ENCODE assay signal across 1 cellular context in the genomic region with DNA sequence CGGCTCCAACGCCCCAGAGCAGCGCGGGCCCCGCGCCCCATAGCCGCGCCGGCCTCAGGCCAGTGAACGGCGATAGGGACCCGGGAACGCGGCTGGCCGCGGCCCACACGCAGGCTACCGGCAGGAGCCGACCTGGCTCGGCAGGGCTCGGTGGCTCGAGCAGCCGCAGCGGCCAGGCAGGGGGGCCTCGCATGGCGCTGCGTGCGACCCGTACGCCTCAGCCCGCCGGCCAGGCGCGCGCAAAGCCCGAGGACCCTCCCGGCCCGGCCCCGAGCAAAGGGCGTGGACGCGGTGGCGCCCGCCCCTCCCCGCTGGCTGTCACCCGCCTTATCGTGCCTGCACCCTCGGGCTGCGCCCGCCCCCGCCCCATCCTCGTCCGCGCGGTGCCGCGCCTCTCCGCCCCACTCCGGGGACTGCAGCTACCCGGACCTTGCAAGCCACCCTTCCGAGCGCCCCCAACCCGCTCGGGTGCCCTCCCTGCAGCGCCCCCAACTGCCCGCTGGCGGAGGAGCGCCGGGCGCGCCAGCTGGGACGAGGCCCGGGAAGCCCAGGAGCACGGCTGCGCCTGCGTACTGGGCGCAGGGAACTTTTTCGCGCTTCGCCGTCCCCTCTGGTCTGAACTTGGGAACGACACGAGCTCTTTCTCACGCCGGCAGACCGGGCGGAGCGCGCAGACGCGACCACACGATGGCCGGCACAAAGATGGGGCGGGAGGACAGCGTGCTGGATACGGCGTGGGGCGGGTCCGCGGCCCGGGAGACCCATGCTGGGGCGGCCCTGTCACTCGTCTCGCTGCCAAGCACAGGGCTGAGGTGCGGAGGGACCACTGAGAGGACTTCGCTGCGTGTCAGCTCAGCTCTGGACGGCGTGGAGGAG.
TF ChIP-seq lines count a peak whose summit lies in the region.

ABCB10 (minus strand) TSS at position 248 of the 876 bp plus-strand sequence; CDS start at position 193, 55 bp downstream.

TF ChIP-seq in A549, 52 proteins besides CTCF, POLR2A, EP300 and RAD21 (continued from another document):
- TF ChIP-seq PBX3 (IDR thresholded peaks at IDR 0.05): no peak
- TF ChIP-seq, protein P1, sequence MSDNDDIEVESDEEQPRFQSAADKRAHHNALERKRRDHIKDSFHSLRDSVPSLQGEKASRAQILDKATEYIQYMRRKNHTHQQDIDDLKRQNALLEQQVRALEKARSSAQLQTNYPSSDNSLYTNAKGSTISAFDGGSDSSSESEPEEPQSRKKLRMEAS (IDR thresholded peaks at IDR 0.05): peak; percentile 90
- TF ChIP-seq KDM1A (IDR thresholded peaks at IDR 0.05; ENCODE audit: low read depth): no peak
- TF ChIP-seq NR3C1 (IDR thresholded peaks at IDR 0.05): no peak
- TF ChIP-seq, protein P2, sequence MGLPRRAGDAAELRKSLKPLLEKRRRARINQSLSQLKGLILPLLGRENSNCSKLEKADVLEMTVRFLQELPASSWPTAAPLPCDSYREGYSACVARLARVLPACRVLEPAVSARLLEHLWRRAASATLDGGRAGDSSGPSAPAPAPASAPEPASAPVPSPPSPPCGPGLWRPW (IDR thresholded peaks at IDR 0.05): no peak
- no peak for TF ChIP-seq ZFP36 (IDR thresholded peaks at IDR 0.05; ENCODE audit: borderline replicate concordance, partially characterized antibody)
- TF ChIP-seq, protein P3, sequence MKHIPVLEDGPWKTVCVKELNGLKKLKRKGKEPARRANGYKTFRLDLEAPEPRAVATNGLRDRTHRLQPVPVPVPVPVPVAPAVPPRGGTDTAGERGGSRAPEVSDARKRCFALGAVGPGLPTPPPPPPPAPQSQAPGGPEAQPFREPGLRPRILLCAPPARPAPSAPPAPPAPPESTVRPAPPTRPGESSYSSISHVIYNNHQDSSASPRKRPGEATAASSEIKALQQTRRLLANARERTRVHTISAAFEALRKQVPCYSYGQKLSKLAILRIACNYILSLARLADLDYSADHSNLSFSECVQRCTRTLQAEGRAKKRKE (CRISPR knock-in tag; IDR thresholded peaks at IDR 0.05; ENCODE audit: low read depth): no peak
